Comparison of ENCODE assay signal across 1 cellular context in genomic region chr3:142963266-142964149, GRCh38.
TF ChIP-seq lines count a peak whose summit lies in the region.

Gene PAQR9 (minus strand): TSS chr3:142963674. CDS start chr3:142963336, 338 bp downstream.

TF ChIP-seq in HepG2, 621 proteins besides CTCF, POLR2A, EP300 and RAD21 (continued from another document and continues in another):
- no peak for TF ChIP-seq ZNF276 (CRISPR knock-in tag; IDR thresholded peaks at IDR 0.05; ENCODE audit: low read depth)
- TF ChIP-seq HMGXB3 (CRISPR knock-in tag; IDR thresholded peaks at IDR 0.05; ENCODE audit: borderline replicate concordance), result no peak
- TF ChIP-seq ZKSCAN1 (IDR thresholded peaks at IDR 0.05; ENCODE audit: low read length), result no peak
- TF ChIP-seq KDM2A (CRISPR knock-in tag; IDR thresholded peaks at IDR 0.05; ENCODE audit: borderline replicate concordance, low read depth), result peak; percentile 74
- TF ChIP-seq ZNF703 (CRISPR knock-in tag; IDR thresholded peaks at IDR 0.05; ENCODE audit: borderline replicate concordance), result no peak
- TF ChIP-seq ONECUT2 (CRISPR knock-in tag; IDR thresholded peaks at IDR 0.05), result 0 out of 2 replicates have a peak, but pooled peaks have one; percentile 47
- no peak for TF ChIP-seq BRCA1 (CRISPR knock-in tag; IDR thresholded peaks at IDR 0.05)
- no peak for TF ChIP-seq FOXM1 (CRISPR knock-in tag; IDR thresholded peaks at IDR 0.05)
- no peak for TF ChIP-seq MLLT10 (CRISPR knock-in tag; IDR thresholded peaks at IDR 0.05)
- no peak for TF ChIP-seq ZNF747 (CRISPR knock-in tag; IDR thresholded peaks at IDR 0.05; ENCODE audit: borderline replicate concordance)
- no peak for TF ChIP-seq KLF15 (CRISPR knock-in tag; IDR thresholded peaks at IDR 0.05; ENCODE audit: borderline replicate concordance)
- peak; percentile 74 for TF ChIP-seq POGZ (CRISPR knock-in tag; IDR thresholded peaks at IDR 0.05)
- TF ChIP-seq ZSCAN25 (CRISPR knock-in tag; IDR thresholded peaks at IDR 0.05), result no peak
- TF ChIP-seq, protein P1, sequence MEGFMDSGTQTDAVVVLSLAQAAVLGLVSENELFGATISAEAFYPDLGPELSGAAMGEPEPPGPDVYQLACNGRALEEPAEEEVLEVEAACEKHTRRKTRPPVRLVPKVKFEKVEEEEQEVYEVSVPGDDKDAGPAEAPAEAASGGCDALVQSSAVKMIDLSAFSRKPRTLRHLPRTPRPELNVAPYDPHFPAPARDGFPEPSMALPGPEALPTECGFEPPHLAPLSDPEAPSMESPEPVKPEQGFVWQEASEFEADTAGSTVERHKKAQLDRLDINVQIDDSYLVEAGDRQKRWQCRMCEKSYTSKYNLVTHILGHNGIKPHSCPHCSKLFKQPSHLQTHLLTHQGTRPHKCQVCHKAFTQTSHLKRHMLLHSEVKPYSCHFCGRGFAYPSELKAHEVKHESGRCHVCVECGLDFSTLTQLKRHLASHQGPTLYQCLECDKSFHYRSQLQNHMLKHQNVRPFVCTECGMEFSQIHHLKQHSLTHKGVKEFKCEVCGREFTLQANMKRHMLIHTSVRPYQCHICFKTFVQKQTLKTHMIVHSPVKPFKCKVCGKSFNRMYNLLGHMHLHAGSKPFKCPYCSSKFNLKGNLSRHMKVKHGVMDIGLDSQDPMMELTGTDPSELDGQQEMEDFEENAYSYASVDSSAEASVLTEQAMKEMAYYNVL (CRISPR knock-in tag; IDR thresholded peaks at IDR 0.05; ENCODE audit: borderline replicate concordance), result no peak
- TF ChIP-seq ZNF207 (IDR thresholded peaks at IDR 0.05; ENCODE audit: borderline replicate concordance), result no peak
- peak; percentile 39; the same call in 1 of the 2 replicates for TF ChIP-seq GMEB1 (CRISPR knock-in tag; IDR thresholded peaks at IDR 0.05; ENCODE audit: borderline replicate concordance)
- TF ChIP-seq NFYC (CRISPR knock-in tag; IDR thresholded peaks at IDR 0.05), result no peak
- TF ChIP-seq LCORL (IDR thresholded peaks at IDR 0.05), result no peak
- TF ChIP-seq LCORL (CRISPR knock-in tag; IDR thresholded peaks at IDR 0.05), result 0 out of 2 replicates have a peak, but pooled peaks have one; percentile 38
- TF ChIP-seq NBN (conservative IDR thresholded peaks at IDR 0.05), result no peak
- TF ChIP-seq ZNF646 (CRISPR knock-in tag; IDR thresholded peaks at IDR 0.05), result 0 out of 2 replicates have a peak, but pooled peaks have one; percentile 7
- TF ChIP-seq ZNF776 (CRISPR knock-in tag; IDR thresholded peaks at IDR 0.05), result peak; percentile 24; the same call in 1 of the 2 replicates
- peak; percentile 64 for TF ChIP-seq ASH2L (IDR thresholded peaks at IDR 0.05; ENCODE audit: insufficient read length, low read depth, low read length)
- peak; percentile 79 for TF ChIP-seq BRD4 (CRISPR knock-in tag; IDR thresholded peaks at IDR 0.05)
- no peak for TF ChIP-seq HMG20A (CRISPR knock-in tag; IDR thresholded peaks at IDR 0.05; ENCODE audit: borderline replicate concordance)
- TF ChIP-seq, protein P2, sequence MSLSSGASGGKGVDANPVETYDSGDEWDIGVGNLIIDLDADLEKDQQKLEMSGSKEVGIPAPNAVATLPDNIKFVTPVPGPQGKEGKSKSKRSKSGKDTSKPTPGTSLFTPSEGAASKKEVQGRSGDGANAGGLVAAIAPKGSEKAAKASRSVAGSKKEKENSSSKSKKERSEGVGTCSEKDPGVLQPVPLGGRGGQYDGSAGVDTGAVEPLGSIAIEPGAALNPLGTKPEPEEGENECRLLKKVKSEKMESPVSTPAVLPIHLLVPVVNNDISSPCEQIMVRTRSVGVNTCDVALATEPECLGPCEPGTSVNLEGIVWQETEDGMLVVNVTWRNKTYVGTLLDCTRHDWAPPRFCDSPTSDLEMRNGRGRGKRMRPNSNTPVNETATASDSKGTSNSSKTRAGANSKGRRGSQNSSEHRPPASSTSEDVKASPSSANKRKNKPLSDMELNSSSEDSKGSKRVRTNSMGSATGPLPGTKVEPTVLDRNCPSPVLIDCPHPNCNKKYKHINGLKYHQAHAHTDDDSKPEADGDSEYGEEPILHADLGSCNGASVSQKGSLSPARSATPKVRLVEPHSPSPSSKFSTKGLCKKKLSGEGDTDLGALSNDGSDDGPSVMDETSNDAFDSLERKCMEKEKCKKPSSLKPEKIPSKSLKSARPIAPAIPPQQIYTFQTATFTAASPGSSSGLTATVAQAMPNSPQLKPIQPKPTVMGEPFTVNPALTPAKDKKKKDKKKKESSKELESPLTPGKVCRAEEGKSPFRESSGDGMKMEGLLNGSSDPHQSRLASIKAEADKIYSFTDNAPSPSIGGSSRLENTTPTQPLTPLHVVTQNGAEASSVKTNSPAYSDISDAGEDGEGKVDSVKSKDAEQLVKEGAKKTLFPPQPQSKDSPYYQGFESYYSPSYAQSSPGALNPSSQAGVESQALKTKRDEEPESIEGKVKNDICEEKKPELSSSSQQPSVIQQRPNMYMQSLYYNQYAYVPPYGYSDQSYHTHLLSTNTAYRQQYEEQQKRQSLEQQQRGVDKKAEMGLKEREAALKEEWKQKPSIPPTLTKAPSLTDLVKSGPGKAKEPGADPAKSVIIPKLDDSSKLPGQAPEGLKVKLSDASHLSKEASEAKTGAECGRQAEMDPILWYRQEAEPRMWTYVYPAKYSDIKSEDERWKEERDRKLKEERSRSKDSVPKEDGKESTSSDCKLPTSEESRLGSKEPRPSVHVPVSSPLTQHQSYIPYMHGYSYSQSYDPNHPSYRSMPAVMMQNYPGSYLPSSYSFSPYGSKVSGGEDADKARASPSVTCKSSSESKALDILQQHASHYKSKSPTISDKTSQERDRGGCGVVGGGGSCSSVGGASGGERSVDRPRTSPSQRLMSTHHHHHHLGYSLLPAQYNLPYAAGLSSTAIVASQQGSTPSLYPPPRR (CRISPR knock-in tag; IDR thresholded peaks at IDR 0.05; ENCODE audit: borderline replicate concordance), result peak; percentile 59; the same call in 1 of the 2 replicates
- TF ChIP-seq ZNF674 (CRISPR knock-in tag; IDR thresholded peaks at IDR 0.05; ENCODE audit: low read depth), result no peak
- no peak for TF ChIP-seq PAWR (CRISPR knock-in tag; IDR thresholded peaks at IDR 0.05; ENCODE audit: borderline replicate concordance)
- TF ChIP-seq CEBPZ (IDR thresholded peaks at IDR 0.05; ENCODE audit: low read length), result no peak
